In genomic region chr2:227871375-227871788, GRCh38 we compare ENCODE assay signal across 9 cellular contexts. TPM values are rescaled to one million over a fixed set of nuclear protein-coding genes. Genes with fewer than 3 reads are reported as not detected.
DNase-seq lines count a peak whose midpoint lies in the region; ATAC-seq and TF ChIP-seq lines count a peak whose summit lies in the region.
"Had no signal": no experiment of that assay in that cellular context is flagged by ENCODE, and none has a peak within 500 bp of the region (broad histone marks: within the 10 kb centered on the region; RNA-seq: fewer than 3 reads in every experiment).

A gene with protein sequence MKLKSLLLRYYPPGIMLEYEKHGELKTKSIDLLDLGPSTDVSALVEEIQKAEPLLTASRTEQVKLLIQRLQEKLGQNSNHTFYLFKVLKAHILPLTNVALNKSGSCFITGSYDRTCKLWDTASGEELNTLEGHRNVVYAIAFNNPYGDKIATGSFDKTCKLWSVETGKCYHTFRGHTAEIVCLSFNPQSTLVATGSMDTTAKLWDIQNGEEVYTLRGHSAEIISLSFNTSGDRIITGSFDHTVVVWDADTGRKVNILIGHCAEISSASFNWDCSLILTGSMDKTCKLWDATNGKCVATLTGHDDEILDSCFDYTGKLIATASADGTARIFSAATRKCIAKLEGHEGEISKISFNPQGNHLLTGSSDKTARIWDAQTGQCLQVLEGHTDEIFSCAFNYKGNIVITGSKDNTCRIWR (plus strand): TSS chr2:227871631. CDS start chr2:227871690, 59 bp downstream.

- H3K36me3 ChIP-seq in SK-N-MC (ENCODE audit: insufficient read depth, low read length), result no peaks in the 10 kb centered on the region
- no peaks in the 10 kb centered on the region for H3K36me3 ChIP-seq in hepatocyte (replicated peaks; ENCODE audit: insufficient read depth, low read depth)
- no peaks in the 10 kb centered on the region for H3K36me3 ChIP-seq in gastrocnemius medialis

- H3K27ac ChIP-seq in SK-N-MC (no peak within 1 kb of the TSS), hepatocyte (peak within 1 kb of the TSS; percentile 75), gastrocnemius medialis (no peak within 1 kb of the TSS)

- no peak for TF ChIP-seq POLR2A in gastrocnemius medialis (IDR thresholded peaks at IDR 0.05)

- H3K4me1 ChIP-seq in hepatocyte (ENCODE audit: insufficient read depth) (peaks cover 10% of the 10 kb centered on the region), gastrocnemius medialis (no peaks in the 10 kb centered on the region)

- no peaks in the 10 kb centered on the region for H3K9me2 ChIP-seq in hepatocyte (replicated peaks; ENCODE audit: insufficient read depth)

- H3K9ac ChIP-seq in SK-N-MC (ENCODE audit: insufficient read length), result no peak within 1 kb of the TSS

- in situ Hi-C loops in astrocyte of the spinal cord (cut with HindIII; ENCODE audit: low sequenced_read_pairs), result no loop called here
- in situ Hi-C loops in gastrocnemius medialis (cut with MboI; ENCODE audit: low sequenced_read_pairs in 4 of 4), result no loop called here

- no peaks in the 10 kb centered on the region for H3K79me2 ChIP-seq in hepatocyte

- no peaks in the 10 kb centered on the region for H4K20me1 ChIP-seq in hepatocyte (ENCODE audit: insufficient read depth, poor library complexity, severe bottlenecking)

- no peaks in the 10 kb centered on the region for H3K9me3 ChIP-seq in SK-N-MC (ENCODE audit: low read depth, low read length)
- H3K9me3 ChIP-seq in hepatocyte (ENCODE audit: low read depth), result no peaks in the 10 kb centered on the region
- H3K9me3 ChIP-seq in gastrocnemius medialis, result no peaks in the 10 kb centered on the region

- TF ChIP-seq CTCF in AG09309 (IDR thresholded peaks at IDR 0.05; ENCODE audit: control insufficient read depth, insufficient read depth, low read depth, low read length, missing control alignments) (no peak), astrocyte of the spinal cord (IDR thresholded peaks at IDR 0.05; ENCODE audit: low read depth, low read length) (no peak), hepatocyte (IDR thresholded peaks at IDR 0.05; ENCODE audit: poor library complexity) (no peak), gastrocnemius medialis (IDR thresholded peaks at IDR 0.05 in 4 of 5, conservative IDR thresholded peaks at IDR 0.05 in 1 of 5) (no peak)

- no peak within 1 kb of the TSS for H2AFZ ChIP-seq in hepatocyte

- 97% methylated on average over 32 of the region's 34 CpGs for WGBS in hepatocyte (ENCODE audit: low lambda C conversion rate, missing lambda C conversion rate)

- intact Hi-C loops in gastrocnemius medialis (cut with DNase I; ENCODE audit: low total_unique reads), result no loop called here

- peak; percentile 74 for ATAC-seq in GM21786 (IDR thresholded peaks at IDR 0.05; ENCODE audit: unreplicated experiment)
- ATAC-seq in gastrocnemius medialis, result no peak
- ATAC-seq in GM19324 (IDR thresholded peaks at IDR 0.05; ENCODE audit: low FRiP score, unreplicated experiment), result no peak

- no peaks in the 10 kb centered on the region for H3K27me3 ChIP-seq in hepatocyte
- peaks cover 0 to 6% (median 5%) of the 10 kb centered on the region in 3 donors for H3K27me3 ChIP-seq in gastrocnemius medialis

- DNase-seq in AG09309 (ENCODE audit: low read depth), result no peak
- no peak for DNase-seq in SK-N-MC (ENCODE audit: low read depth, low spot score)
- DNase-seq in astrocyte of the spinal cord (ENCODE audit: low read depth, low spot score), result peak; percentile 68
- DNase-seq in hepatocyte (ENCODE audit: low spot score), result no peak
- no peak for DNase-seq in gastrocnemius medialis
- no peak for DNase-seq in GDM1 (lab: John Stamatoyannopoulos, UW)

- H3K4me2 ChIP-seq in hepatocyte, result no peak within 1 kb of the TSS

- peak within 1 kb of the TSS; percentile 18 for H3K4me3 ChIP-seq in AG09309 (ENCODE audit: control insufficient read depth, low read depth, low read length)
- H3K4me3 ChIP-seq in SK-N-MC, result 0 out of 2 replicates have a peak within 1 kb of the TSS, but pooled peaks have one; percentile 27
- H3K4me3 ChIP-seq in astrocyte of the spinal cord (ENCODE audit: low read depth, low read length), result peak within 1 kb of the TSS; percentile 43
- H3K4me3 ChIP-seq in hepatocyte, result no peak within 1 kb of the TSS
- H3K4me3 ChIP-seq in gastrocnemius medialis, result peak within 1 kb of the TSS in 3 of 4 donors; percentile 2 to 38 (median 34)

RNA-seq across cellular contexts. Expression of the gene that starts here (rescaled TPM):
- total RNA-seq in hepatocyte (0.23 and 0.68 TPM in 2 replicates), gastrocnemius medialis (not detected)
- polyA plus RNA-seq in hepatocyte, result 0.63 and 0.88 TPM in 2 replicates
- total RNA-seq: activated naive CD4-positive, alpha-beta T cell treated with anti-CD3 and anti-CD28 coated beads, Interleukin-2, amount 50 U/mL, for 72 hours had no signal
